Comparison of ENCODE assay signal across 13 cellular contexts in genomic region chr7:142519077-142519789, GRCh38.
DNase-seq lines count a peak whose midpoint lies in the region; ATAC-seq and TF ChIP-seq lines count a peak whose summit lies in the region.
"Had no signal": no experiment of that assay in that cellular context is flagged by ENCODE, and none has a peak within 500 bp of the region (broad histone marks: within the 10 kb centered on the region; RNA-seq: fewer than 3 reads in every experiment).

No MANE protein-coding gene starts in this region.

- POLR2A ChIA-PET in CD8-positive, alpha-beta memory T cell (lab: Charles Lee), result no interaction called here
- POLR2A ChIA-PET in HCT116 (lab: Charles Lee), result no interaction called here
- POLR2A ChIA-PET in activated CD4-positive, alpha-beta memory T cell treated with anti-CD3 and anti-CD28 coated beads, Interleukin-2, amount 10 ng/mL, durations not matched to agents 7 days and 5 days (lab: Charles Lee), result interaction anchor here (1.0 kb wide), 1 partner anchor 289 kb away, joined by 3 read pairs; no protein-coding TSS in a partner anchor

- no peak overlapping the region for H3K9ac ChIP-seq in HCT116 (ENCODE audit: low read length)
- H3K9ac ChIP-seq: KMS-11 had no signal

- H3K9me3 Mint-ChIP-seq in CD8-positive, alpha-beta memory T cell, result no peaks in the 10 kb centered on the region
- no peaks in the 10 kb centered on the region for H3K9me3 Mint-ChIP-seq in activated CD4-positive, alpha-beta memory T cell treated with anti-CD3 and anti-CD28 coated beads, Interleukin-2, amount 10 ng/mL, durations not matched to agents 7 days and 5 days

- intact Hi-C loops in HCT116 (cut with micrococcal nuclease), result loop anchor here (5.0 kb wide), 1 partner anchor 263 kb away; no protein-coding TSS in a partner anchor

- no peak overlapping the region for H3K4me2 ChIP-seq in HCT116 (ENCODE audit: low read length)
- H3K4me2 ChIP-seq: KMS-11 had no signal

- H2AFZ ChIP-seq in HCT116 (ENCODE audit: low read depth, low read length, poor library complexity, severe bottlenecking), result no peak overlapping the region

- H3K27me3 Mint-ChIP-seq in CD8-positive, alpha-beta memory T cell, result peaks cover 0 to 3% of the 10 kb centered on the region in 2 donors
- peaks cover 6% of the 10 kb centered on the region for H3K27me3 Mint-ChIP-seq in activated CD4-positive, alpha-beta memory T cell treated with anti-CD3 and anti-CD28 coated beads, Interleukin-2, amount 10 ng/mL, durations not matched to agents 7 days and 5 days

- no peaks in the 10 kb centered on the region for H3K36me3 Mint-ChIP-seq in CD8-positive, alpha-beta memory T cell
- no peaks in the 10 kb centered on the region for H3K36me3 Mint-ChIP-seq in activated CD4-positive, alpha-beta memory T cell treated with anti-CD3 and anti-CD28 coated beads, Interleukin-2, amount 10 ng/mL, durations not matched to agents 7 days and 5 days (ENCODE audit: low read depth)

- H4K20me1 ChIP-seq in HCT116 (ENCODE audit: insufficient read depth), result no peaks in the 10 kb centered on the region

- no peak overlapping the region for H3K27ac ChIP-seq in CD8-positive, alpha-beta memory T cell (ENCODE audit: low read depth, low read length)
- no peak overlapping the region for H3K27ac ChIP-seq in HCT116 (ENCODE audit: low read depth, low read length)
- H3K27ac ChIP-seq: KMS-11, suprapubic skin had no signal

- peaks cover 7 to 17% (median 15%) of the 10 kb centered on the region in 3 donors for H3K4me1 Mint-ChIP-seq in CD8-positive, alpha-beta memory T cell
- H3K4me1 Mint-ChIP-seq in activated CD4-positive, alpha-beta memory T cell treated with anti-CD3 and anti-CD28 coated beads, Interleukin-2, amount 10 ng/mL, durations not matched to agents 7 days and 5 days, result peaks cover 17% of the 10 kb centered on the region

- ATAC-seq in HCT116 (no peak), GM19351 (IDR thresholded peaks at IDR 0.05; ENCODE audit: unreplicated experiment) (no peak)
- ATAC-seq: esophagus mucosa had no signal

- peak in 1 of 3 experiments; percentile 12; a peak in 1 of 6 replicates for TF ChIP-seq CTCF in HCT116 (IDR thresholded peaks at IDR 0.05 in 2 of 3, conservative IDR thresholded peaks at IDR 0.05 in 1 of 3; ENCODE audit: borderline replicate concordance in 1 of 3, insufficient read depth in 1 of 3, low read depth in 2 of 3, low read length in 2 of 3)
- peak; percentile 8 for TF ChIP-seq CTCF in fibroblast of mammary gland (conservative IDR thresholded peaks at IDR 0.05; ENCODE audit: control insufficient read depth, insufficient read depth, low read depth, low read length)

- H3K79me2 ChIP-seq in HCT116 (ENCODE audit: insufficient read depth, low read length), result no peaks in the 10 kb centered on the region

- no peak overlapping the region for H3K4me3 ChIP-seq in CD8-positive, alpha-beta memory T cell (ENCODE audit: low read length)
- H3K4me3 ChIP-seq in HCT116 (replicated peaks in 1 of 2; ENCODE audit: low read depth in 1 of 2, low read length in 2 of 2) (no peak overlapping the region), fibroblast of mammary gland (ENCODE audit: control insufficient read depth, low read depth, low read length) (no peak overlapping the region)
- H3K4me3 ChIP-seq: suprapubic skin had no signal

- TF ChIP-seq RAD21 in HCT116 (IDR thresholded peaks at IDR 0.05; ENCODE audit: low read depth), result 0 out of 2 replicates have a peak, but pooled peaks have one; percentile 25

- no peaks in the 10 kb centered on the region for H3K36me3 ChIP-seq in CD8-positive, alpha-beta memory T cell (ENCODE audit: insufficient read depth, low read length)
- no peaks in the 10 kb centered on the region for H3K36me3 ChIP-seq in HCT116 (ENCODE audit: control insufficient read depth in 1 of 2, insufficient read depth in 2 of 2, low read length in 2 of 2)
- H3K36me3 ChIP-seq: suprapubic skin had no signal

- no peaks in the 10 kb centered on the region for H3K27me3 ChIP-seq in CD8-positive, alpha-beta memory T cell (ENCODE audit: insufficient read depth, low read length, poor library complexity, severe bottlenecking)
- no peaks in the 10 kb centered on the region for H3K27me3 ChIP-seq in HCT116 (ENCODE audit: insufficient read depth, low read length)
- H3K27me3 ChIP-seq: suprapubic skin had no signal

- no peaks in the 10 kb centered on the region for H3K9me3 ChIP-seq in CD8-positive, alpha-beta memory T cell (ENCODE audit: low read length)
- H3K9me3 ChIP-seq in HCT116 (ENCODE audit: control insufficient read depth in 1 of 2, insufficient read depth in 1 of 2, low read depth in 1 of 2, low read length in 2 of 2), result no peaks in the 10 kb centered on the region
- H3K9me3 ChIP-seq: suprapubic skin had no signal

- no peaks in the 10 kb centered on the region for H3K9me2 ChIP-seq in HCT116 (ENCODE audit: insufficient read depth)

- no TSS peak for BruUV-seq in HCT116 (replicated peaks; lab: Mats Ljungman, UMichigan)

- no peak for TF ChIP-seq POLR2A in HCT116 (IDR thresholded peaks at IDR 0.05; ENCODE audit: borderline replicate concordance, extremely low read depth, insufficient read depth, insufficient read length)

- RAD21 ChIA-PET in HCT116 (lab: Charles Lee; ENCODE audit: low non-redundant PET in 1 of 2, low total read pairs in 2 of 2, uncharacterized antibody in 2 of 2, unreplicated experiment in 2 of 2), result no interaction called here

- peak overlapping the region in 3 of 7 donors; percentile 14 to 80 (median 20) for H3K4me3 Mint-ChIP-seq in CD8-positive, alpha-beta memory T cell
- H3K4me3 Mint-ChIP-seq in activated CD4-positive, alpha-beta memory T cell treated with anti-CD3 and anti-CD28 coated beads, Interleukin-2, amount 10 ng/mL, durations not matched to agents 7 days and 5 days, result no peak overlapping the region

- DNase-seq in CD8-positive, alpha-beta memory T cell, result no peak
- DNase-seq in HCT116 (ENCODE audit: low read depth, low spot score) (no peak), fibroblast of mammary gland (ENCODE audit: low read depth) (no peak), MV-4-11 (lab: John Stamatoyannopoulos, UW) (no peak)
- no peak for DNase-seq in activated CD4-positive, alpha-beta memory T cell treated with anti-CD3 and anti-CD28 coated beads, Interleukin-2, amount 10 ng/mL, durations not matched to agents 7 days and 5 days
- DNase-seq in central memory CD4-positive, alpha-beta T cell, result no peak
- DNase-seq: mammary epithelial cell, NCI-H2081 treated with DMSO at 0.1 percent for 48 hours, nucleus accumbens had no signal

- H3K4me1 ChIP-seq in CD8-positive, alpha-beta memory T cell (ENCODE audit: insufficient read depth, low read length), result peaks cover 13% of the 10 kb centered on the region
- H3K4me1 ChIP-seq in HCT116 (ENCODE audit: control insufficient read depth in 1 of 2, insufficient read depth in 2 of 2, low read length in 2 of 2), result peaks cover 0 to 8% of the 10 kb centered on the region in 2 experiments; a peak in 2 of 4 replicates

- CTCF ChIA-PET in CD8-positive, alpha-beta memory T cell (lab: Charles Lee), result interaction anchor here (1.1 kb wide), 1 partner anchor 33 kb away, joined by 3 read pairs; no protein-coding TSS in a partner anchor
- CTCF ChIA-PET in HCT116 (lab: Charles Lee), result interaction anchor here (0.8 to 1.5 kb wide), 6 partner anchors 16 to 264 kb away, joined by 3 to 6 read pairs (median 4); no protein-coding TSS in a partner anchor
- CTCF ChIA-PET in activated CD4-positive, alpha-beta memory T cell treated with anti-CD3 and anti-CD28 coated beads, Interleukin-2, amount 10 ng/mL, durations not matched to agents 7 days and 5 days (lab: Charles Lee), result interaction anchor here (1.0 to 2.0 kb wide), 4 partner anchors 8 to 295 kb away, joined by 3 to 6 read pairs (median 4); no protein-coding TSS in a partner anchor

- peak overlapping the region in 6 of 8 donors; percentile 25 to 70 (median 54) for H3K27ac Mint-ChIP-seq in CD8-positive, alpha-beta memory T cell
- peak overlapping the region; percentile 1 for H3K27ac Mint-ChIP-seq in activated CD4-positive, alpha-beta memory T cell treated with anti-CD3 and anti-CD28 coated beads, Interleukin-2, amount 10 ng/mL, durations not matched to agents 7 days and 5 days

TF ChIP-seq in HCT116, 20 proteins besides CTCF, POLR2A, EP300 and RAD21 (continues in another document):
- TF ChIP-seq MAX (IDR thresholded peaks at IDR 0.05), result no peak
- no peak for TF ChIP-seq CEBPB (IDR thresholded peaks at IDR 0.05; ENCODE audit: low read depth)
- TF ChIP-seq ATF3 (IDR thresholded peaks at IDR 0.05), result no peak
- no peak for TF ChIP-seq EZH2phosphoT487 (IDR thresholded peaks at IDR 0.05; ENCODE audit: borderline replicate concordance)
- no peak for TF ChIP-seq JUND (IDR thresholded peaks at IDR 0.05)
- TF ChIP-seq SRF (IDR thresholded peaks at IDR 0.05; ENCODE audit: low read depth), result no peak
- TF ChIP-seq CBX3 (IDR thresholded peaks at IDR 0.05; ENCODE audit: low read depth), result no peak
